In genomic region chr10:90960355-90960814, GRCh38 we compare ENCODE assay signal across 8 cellular contexts. TPM values are rescaled to one million over a fixed set of nuclear protein-coding genes. Genes with fewer than 3 reads are reported as not detected.
A peak's percentile ranks its signal among the peaks of the same experiment; 100 is the strongest.
DNase-seq lines count a peak whose midpoint lies in the region; ATAC-seq and TF ChIP-seq lines count a peak whose summit lies in the region.

No MANE protein-coding gene starts in this region.

- H3K36me3 Mint-ChIP-seq in T-helper 17 cell (ENCODE audit: low read depth), result no peaks in the 10 kb centered on the region

- no peaks in the 10 kb centered on the region for H3K4me1 Mint-ChIP-seq in T-helper 17 cell

- ATAC-seq in GM21390 (IDR thresholded peaks at IDR 0.05; ENCODE audit: unreplicated experiment), result peak; percentile 79
- ATAC-seq in foreskin keratinocyte, result peak; percentile 81
- ATAC-seq in T-helper 17 cell, result no peak
- no peak for ATAC-seq in HG03135 (IDR thresholded peaks at IDR 0.05; ENCODE audit: unreplicated experiment)

- no peak for TF ChIP-seq POLR2A in sigmoid colon (IDR thresholded peaks at IDR 0.05)

- H3K27me3 ChIP-seq in foreskin keratinocyte (peaks cover 3% of the 10 kb centered on the region), sigmoid colon (no peaks in the 10 kb centered on the region)

- peaks cover 18% of the 10 kb centered on the region for H3K27me3 Mint-ChIP-seq in T-helper 17 cell

- intact Hi-C loops in sigmoid colon (cut with DNase I), result no loop called here

- H3K27ac ChIP-seq in foreskin keratinocyte (no peak overlapping the region), sigmoid colon (peak overlapping the region in 1 of 4 donors; percentile 33)

- no peak overlapping the region for H3K4me3 Mint-ChIP-seq in T-helper 17 cell

- no peak overlapping the region for H3K4me3 ChIP-seq in sigmoid colon

- no peak for TF ChIP-seq CTCF in AG09319 (IDR thresholded peaks at IDR 0.05; ENCODE audit: low read depth, low read length)
- no peak for TF ChIP-seq CTCF in foreskin keratinocyte (conservative IDR thresholded peaks at IDR 0.05)
- TF ChIP-seq CTCF in sigmoid colon (IDR thresholded peaks at IDR 0.05), result no peak

- TF ChIP-seq EP300 in sigmoid colon (IDR thresholded peaks at IDR 0.05), result no peak

- DNase-seq in AG09319 (ENCODE audit: extremely low read depth, low read depth) (peak; percentile 11), LoVo (ENCODE audit: low spot score) (peak; percentile 15), foreskin keratinocyte (peak; percentile 61 to 81), T-helper 17 cell (no peak), NCI-H1417 treated with DMSO at 0.1 percent for 48 hours (lab: John Stamatoyannopoulos, UW) (no peak), sigmoid colon (no peak)

- H3K4me1 ChIP-seq in foreskin keratinocyte (no peaks in the 10 kb centered on the region), sigmoid colon (peaks cover 0 to 10% (median 7%) of the 10 kb centered on the region in 4 donors)

- no peaks in the 10 kb centered on the region for H3K9me3 ChIP-seq in T-helper 17 cell (ENCODE audit: control insufficient read depth, low read length, poor library complexity, severe bottlenecking)
- no peaks in the 10 kb centered on the region for H3K9me3 ChIP-seq in sigmoid colon

- H3K27ac Mint-ChIP-seq in T-helper 17 cell, result no peak overlapping the region

- no peaks in the 10 kb centered on the region for H3K36me3 ChIP-seq in sigmoid colon

RNA-seq across cellular contexts. Expression of gene ANKRD1, which starts 39.5 kb away (rescaled TPM):
- total RNA-seq in foreskin keratinocyte (not detected in 2 replicates), T-helper 17 cell (not detected), sigmoid colon (not detected)
- polyA plus RNA-seq in foreskin keratinocyte (0.02 TPM in 1 of 2 replicates, not detected in the other), sigmoid colon (1 to 10 TPM; 2.4 to 8.4 (median 2.5) TPM)

Comparison
In these comparisons a context has a peak if more than half of its experiments do, and no peak if none do; other contexts are left out.
1. DNase-seq: peak in AG09319 (single experiment), LoVo (single experiment) and foreskin keratinocyte (2 of 2); none in T-helper 17 cell (0 of 3), NCI-H1417 treated with DMSO at 0.1 percent for 48 hours (single experiment) and sigmoid colon (single experiment).
2. ATAC-seq: peak in GM21390 (single experiment) and foreskin keratinocyte (single experiment); none in T-helper 17 cell (single experiment) and HG03135 (single experiment).